ENCODE assay signal across 8 cellular contexts in the genomic region with DNA sequence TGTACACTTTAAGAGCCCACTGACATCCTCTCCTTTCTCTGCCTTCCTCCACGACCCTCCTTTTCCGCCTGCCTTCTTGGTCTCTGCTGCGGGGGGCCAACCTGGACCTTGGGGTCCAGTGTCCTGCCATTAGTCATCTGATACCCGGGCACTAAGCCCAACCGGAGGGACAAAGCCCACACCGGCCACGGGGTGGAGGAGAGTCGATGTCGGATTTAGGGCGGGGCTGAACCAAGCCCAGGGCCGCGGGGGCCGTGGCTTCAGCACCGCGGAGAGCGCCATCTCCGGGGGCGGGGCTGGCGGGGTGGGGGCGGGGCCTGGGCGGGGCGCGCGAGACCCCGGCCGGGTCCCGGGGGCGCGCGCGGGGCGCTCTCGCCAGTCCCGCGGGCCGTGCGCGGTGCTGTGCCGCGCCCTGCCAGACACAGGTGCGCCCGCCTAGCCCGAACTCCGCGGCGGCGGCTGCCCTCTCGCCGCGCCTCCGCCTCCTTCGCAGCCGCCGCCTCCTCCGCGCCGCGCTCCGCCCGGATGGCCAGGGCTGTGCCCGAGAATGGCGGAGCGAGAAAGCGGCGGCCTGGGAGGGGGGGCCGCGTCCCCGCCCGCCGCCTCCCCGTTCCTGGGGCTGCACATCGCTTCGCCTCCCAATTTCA. TPM values are rescaled to one million over a fixed set of nuclear protein-coding genes. Genes with fewer than 3 reads are reported as not detected.
DNase-seq lines count a peak whose midpoint lies in the region; ATAC-seq lines count a peak whose summit lies in the region.

A gene (plus strand): TSS at position 378 of the 647 bp plus-strand sequence. CDS start 170 bp downstream, at position 548.

- ATAC-seq in HG02623 (IDR thresholded peaks at IDR 0.05; ENCODE audit: unreplicated experiment) = peak; percentile 62

- DNase-seq in ELR (ENCODE audit: low read depth) (peak; percentile 55), NCI-H2227 (lab: John Stamatoyannopoulos, UW; ENCODE audit: unreplicated experiment) (peak; percentile 85), dermis blood vessel endothelial cell (peak; percentile 57), lung microvascular endothelial cell (ENCODE audit: low read depth in 2 of 2) (peak; percentile 30 to 58), middle frontal gyrus (ENCODE audit: extremely low spot score, low spot score) (no peak)
- DNase-seq in activated CD4-positive, alpha-beta T cell treated with anti-CD3 and anti-CD28 coated beads for 4 hours = peak; percentile 35 to 45
- peak; percentile 7 for DNase-seq in stimulated activated CD8-positive, alpha-beta memory T cell treated with anti-CD3 and anti-CD28 coated beads, Interleukin-12 subunit alpha, Interleukin-12 subunit beta, amount 100 ng/mL, for 24 hours (ENCODE audit: extremely low read depth)

RNA-seq across cellular contexts. Expression of the gene that starts here (rescaled TPM):
- 2.2 and 3.1 TPM in 2 replicates for total RNA-seq in dermis blood vessel endothelial cell
- total RNA-seq in lung microvascular endothelial cell = 0.99 and 1.7 TPM in 2 replicates
